ENCODE assay signal across 23 cellular contexts in the genomic region with DNA sequence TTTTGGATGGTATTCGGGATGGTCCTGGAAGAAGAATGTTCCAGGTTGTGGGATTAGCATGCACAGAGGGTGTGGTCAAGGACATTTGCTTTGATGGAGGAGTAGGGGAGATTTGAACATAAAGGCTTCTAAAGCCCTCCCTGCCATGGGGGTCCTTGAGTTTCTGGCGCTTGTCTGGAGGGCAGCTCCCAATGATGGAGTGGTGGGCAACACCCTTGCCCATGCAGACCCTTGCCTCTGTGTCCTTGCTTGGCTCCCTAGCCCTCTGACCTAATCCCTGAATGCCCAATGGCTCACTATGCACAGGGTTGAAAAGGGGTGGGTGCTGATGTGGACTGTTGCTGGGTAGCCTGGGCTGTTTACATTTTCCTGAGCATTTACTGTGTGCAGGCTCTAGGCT.
"Had no signal": no experiment of that assay in that cellular context is flagged by ENCODE, and none has a peak within 500 bp of the region (broad histone marks: within the 10 kb centered on the region; RNA-seq: fewer than 3 reads in every experiment).

No MANE protein-coding gene starts in this region.

- DNase-seq: dermis blood vessel endothelial cell; foreskin fibroblast; gastrocnemius medialis; head of caudate nucleus; kidney; mesenchymal stem cell; mucosa of descending colon; naive B cell; nephron progenitor cell; nucleus accumbens; posterior cingulate gyrus; psoas muscle; right cardiac atrium; spleen; stimulated activated CD4-positive, alpha-beta T cell treated with anti-CD3 and anti-CD28 coated beads, Interleukin-15, amount 100 ng/mL, for 24 hours; stimulated activated CD4-positive, alpha-beta T cell treated with anti-CD3 and anti-CD28 coated beads, Interleukin-2, amount 100 ng/mL, for 48 hours; stimulated activated naive CD4-positive, alpha-beta T cell; stimulated activated naive CD8-positive, alpha-beta T cell treated with anti-CD3 and anti-CD28 coated beads, Interleukin-15, amount 100 ng/mL, for 72 hours; transverse colon; upper lobe of right lung; uterus had no signal

- H3K27ac Mint-ChIP-seq: mesothelial cell of epicardium; naive B cell; nephron progenitor cell; stimulated activated naive CD8-positive, alpha-beta T cell treated with anti-CD3 and anti-CD28 coated beads, Interleukin-15, amount 100 ng/mL, for 72 hours had no signal

- H3K27me3 Mint-ChIP-seq: naive B cell had no signal

- ATAC-seq: gastrocnemius medialis; left lobe of liver; mucosa of descending colon; psoas muscle; right cardiac atrium; stimulated activated naive CD8-positive, alpha-beta T cell treated with anti-CD3 and anti-CD28 coated beads, Interleukin-15, amount 100 ng/mL, for 72 hours; upper lobe of right lung had no signal

- H3K4me3 Mint-ChIP-seq: mesothelial cell of epicardium; naive B cell; nephron progenitor cell; stimulated activated naive CD8-positive, alpha-beta T cell treated with anti-CD3 and anti-CD28 coated beads, Interleukin-15, amount 100 ng/mL, for 72 hours had no signal

- H3K9me3 Mint-ChIP-seq: nephron progenitor cell had no signal
